In the genomic region with DNA sequence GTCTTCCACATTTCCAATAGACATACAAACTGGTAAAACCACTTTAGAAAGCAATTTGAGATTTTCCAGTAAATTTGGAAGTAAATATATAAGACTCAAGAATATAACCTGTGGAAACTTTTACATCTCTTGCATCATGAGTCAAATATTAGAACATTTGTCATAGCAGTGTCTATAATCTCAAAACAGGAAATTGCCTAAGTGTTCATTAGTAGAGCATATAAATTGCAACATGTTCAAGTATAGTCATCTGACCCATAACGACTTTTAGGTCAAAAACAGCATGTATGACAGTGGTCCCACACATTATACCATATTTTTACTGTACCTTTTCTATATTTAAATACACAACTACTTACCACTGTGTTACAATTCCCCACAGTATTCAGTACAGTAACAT, we compare ENCODE assay signal across 21 cellular contexts.
"Had no signal": no experiment of that assay in that cellular context is flagged by ENCODE, and none has a peak within 500 bp of the region (broad histone marks: within the 10 kb centered on the region; RNA-seq: fewer than 3 reads in every experiment).

No MANE protein-coding gene starts in this region.

- H3K36me3 Mint-ChIP-seq: natural killer cell treated with Interleukin-12 subunit alpha and Interleukin-12 subunit beta and Interleukin-15 and Interleukin-18, amount 100 ng/mL, for 72 hours had no signal

- ATAC-seq: activated CD8-positive, alpha-beta T cell treated with anti-CD3 and anti-CD28 coated beads for 36 hours; activated T-cell treated with anti-CD3 and anti-CD28 coated beads, Interleukin-2, amount 50 U/mL, for 4 hours; esophagus mucosa; left ventricle myocardium superior; natural killer cell treated with Interleukin-12 subunit alpha and Interleukin-12 subunit beta and Interleukin-15 and Interleukin-18, amount 100 ng/mL, for 72 hours; WTC11 had no signal

- H3K4me3 Mint-ChIP-seq: activated CD8-positive, alpha-beta T cell treated with anti-CD3 and anti-CD28 coated beads for 36 hours; activated T-cell treated with anti-CD3 and anti-CD28 coated beads, Interleukin-2, amount 50 U/mL, for 4 hours; natural killer cell treated with Interleukin-12 subunit alpha and Interleukin-12 subunit beta and Interleukin-15 and Interleukin-18, amount 100 ng/mL, for 72 hours; WTC11 had no signal

- H3K27ac Mint-ChIP-seq: activated CD8-positive, alpha-beta T cell treated with anti-CD3 and anti-CD28 coated beads for 36 hours; natural killer cell treated with Interleukin-12 subunit alpha and Interleukin-12 subunit beta and Interleukin-15 and Interleukin-18, amount 100 ng/mL, for 72 hours; WTC11 had no signal

- H3K9me3 ChIP-seq: vagina had no signal

- H3K4me1 ChIP-seq: tibial nerve, vagina had no signal

- DNase-seq: activated CD4-positive, alpha-beta T cell treated with anti-CD3 and anti-CD28 coated beads for 4 hours; activated CD8-positive, alpha-beta T cell treated with anti-CD3 and anti-CD28 coated beads for 36 hours; activated effector memory CD4-positive, alpha-beta T cell treated with Interleukin-2 at 50 U/mL for 16 hours; activated naive CD4-positive, alpha-beta T cell treated with anti-CD3 and anti-CD28 coated beads, Interleukin-2, amount 50 U/mL, for 16 hours; activated T-cell treated with anti-CD3 and anti-CD28 coated beads, Interleukin-2, amount 50 U/mL, for 4 hours; foreskin fibroblast; glutamatergic neuron; hypothalamus; kidney glomerular epithelial cell; left ventricle myocardium superior; mesendoderm; posterior cingulate gyrus; stimulated activated CD4-positive, alpha-beta T cell treated with anti-CD3 and anti-CD28 coated beads, Interleukin-15, amount 100 ng/mL, for 24 hours; stimulated activated CD4-positive, alpha-beta T cell treated with anti-CD3 and anti-CD28 coated beads, Interleukin-4, amount 100 ng/mL, for 1 hour; stimulated activated naive CD4-positive, alpha-beta T cell treated with Interleukin-2 at 50 U/mL for 16 hours; substantia nigra had no signal

- H3K9me3 Mint-ChIP-seq: activated CD8-positive, alpha-beta T cell treated with anti-CD3 and anti-CD28 coated beads for 36 hours; activated T-cell treated with anti-CD3 and anti-CD28 coated beads, Interleukin-2, amount 50 U/mL, for 4 hours had no signal

- H3K4me1 Mint-ChIP-seq: WTC11 had no signal

- H3K4me3 ChIP-seq: tibial nerve, vagina had no signal

- H3K27me3 Mint-ChIP-seq: activated CD8-positive, alpha-beta T cell treated with anti-CD3 and anti-CD28 coated beads for 36 hours; natural killer cell treated with Interleukin-12 subunit alpha and Interleukin-12 subunit beta and Interleukin-15 and Interleukin-18, amount 100 ng/mL, for 72 hours had no signal

- H3K36me3 ChIP-seq: tibial nerve, vagina had no signal

- H3K27me3 ChIP-seq: tibial nerve, vagina had no signal

- H3K27ac ChIP-seq: tibial nerve, vagina had no signal
